ENCODE assay signal across 25 cellular contexts in the genomic region with DNA sequence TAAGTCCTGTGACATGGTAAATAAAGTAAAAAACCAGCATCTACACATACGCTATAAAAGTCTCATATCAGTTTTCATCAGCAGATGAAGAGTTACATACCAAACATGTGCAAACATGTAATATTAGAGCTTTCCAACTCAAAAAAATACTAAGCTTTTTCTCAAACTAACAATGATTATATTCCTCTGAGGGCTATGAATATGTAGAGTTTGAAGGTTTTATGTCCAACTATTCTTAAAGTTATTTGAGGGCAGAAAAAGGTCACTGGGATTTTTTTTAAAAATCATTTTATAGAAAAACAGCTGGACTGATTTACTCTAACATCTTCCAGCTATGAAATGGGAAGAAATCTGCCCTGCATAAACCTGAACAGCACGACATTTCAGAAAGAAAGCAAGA.
"Had no signal": no experiment of that assay in that cellular context is flagged by ENCODE, and none has a peak within 500 bp of the region (broad histone marks: within the 10 kb centered on the region; RNA-seq: fewer than 3 reads in every experiment).

No MANE protein-coding gene starts in this region.

- FAIRE-seq: colon, islet of Langerhans, urothelium cell line had no signal

- H3K4me1 ChIP-seq: gastrocnemius medialis, left ventricle myocardium inferior, neural progenitor cell, testis, transverse colon had no signal

- H3K27me3 ChIP-seq: gastrocnemius medialis, neural progenitor cell, testis, transverse colon had no signal

- H3K36me3 ChIP-seq: gastrocnemius medialis, left ventricle myocardium inferior, neural progenitor cell, transverse colon had no signal

- H3K27ac ChIP-seq: gastrocnemius medialis, left ventricle myocardium inferior, neural progenitor cell, testis, transverse colon had no signal

- ATAC-seq: activated naive CD8-positive, alpha-beta T cell treated with anti-CD3 and anti-CD28 coated beads, Interleukin-2, amount 50 U/mL, for 24 hours; gastrocnemius medialis; naive thymus-derived CD8-positive, alpha-beta T cell; right cardiac atrium had no signal

- H3K4me3 ChIP-seq: gastrocnemius medialis, left ventricle myocardium inferior, neural progenitor cell, testis, transverse colon had no signal

- DNase-seq: activated CD4-positive, alpha-beta memory T cell treated with anti-CD3 and anti-CD28 coated beads for 36 hours; activated CD4-positive, alpha-beta T cell treated with anti-CD3 and anti-CD28 coated beads, Interleukin-2, amount 10 ng/mL, durations not matched to agents 24 days and 14 days; activated CD4-positive, CD25-positive, alpha-beta regulatory T cell treated with anti-CD3 and anti-CD28 coated beads, Interleukin-2, amount 50 U/mL, for 72 hours; activated CD8-positive, alpha-beta memory T cell treated with anti-CD3 and anti-CD28 coated beads, Interleukin-2, amount 50 U/mL, for 4 hours; activated gamma-delta T cell treated with Interleukin-2 at 50 U/mL for 16 hours; activated naive CD8-positive, alpha-beta T cell treated with anti-CD3 and anti-CD28 coated beads, Interleukin-2, amount 50 U/mL, for 24 hours; activated T-cell treated with anti-CD3 and anti-CD28 coated beads, Interleukin-2, amount 50 U/mL, for 24 hours; effector CD8-positive, alpha-beta T cell; erythroblast; gastrocnemius medialis; glutamatergic neuron; left ventricle myocardium inferior; midbrain; naive thymus-derived CD8-positive, alpha-beta T cell; posterior cingulate gyrus; right cardiac atrium; stimulated activated CD4-positive, alpha-beta T cell treated with anti-CD3 and anti-CD28 coated beads, Interleukin-2, amount 100 ng/mL, for 48 hours; stimulated activated naive CD4-positive, alpha-beta T cell treated with Interleukin-2 at 50 U/mL for 16 hours; T-helper 2 cell; testis; transverse colon had no signal

- H3K9me3 ChIP-seq: testis, transverse colon had no signal
